Comparison of ENCODE assay signal across 18 cellular contexts in the genomic region with DNA sequence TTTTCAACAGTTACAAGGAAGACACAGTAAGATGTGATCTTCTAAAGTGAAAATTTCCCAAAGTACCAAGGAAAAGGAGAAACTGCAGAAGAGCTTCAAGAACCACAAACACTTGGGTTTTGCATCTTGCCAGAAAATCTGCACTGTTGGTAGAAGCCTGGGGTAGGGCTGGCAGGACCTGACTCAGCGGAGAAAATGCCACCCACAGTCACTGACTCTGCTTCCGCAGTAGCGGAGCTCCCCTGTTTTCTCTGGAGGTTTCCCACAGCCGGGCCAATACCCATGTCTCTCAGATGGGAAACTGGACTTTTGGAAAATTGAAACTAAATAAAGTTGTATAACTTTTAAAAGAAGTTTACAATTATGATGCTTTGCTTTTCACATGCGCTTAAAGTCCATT.
DNase-seq lines count a peak whose midpoint lies in the region; ATAC-seq, FAIRE-seq and TF ChIP-seq lines count a peak whose summit lies in the region.
"Had no signal": no experiment of that assay in that cellular context is flagged by ENCODE, and none has a peak within 500 bp of the region (broad histone marks: within the 10 kb centered on the region; RNA-seq: fewer than 3 reads in every experiment).

No MANE protein-coding gene starts in this region.

- no peak overlapping the region for H2AFZ ChIP-seq in astrocyte (ENCODE audit: low read depth, low read length)

- H3K9ac ChIP-seq in astrocyte (ENCODE audit: low read length) (no peak overlapping the region), skeletal muscle satellite cell (ENCODE audit: low read depth, low read length) (peak overlapping the region; percentile 17)

- H3K9me3 Mint-ChIP-seq in astrocyte (ENCODE audit: unreplicated experiment), result no peaks in the 10 kb centered on the region
- H3K9me3 Mint-ChIP-seq: activated CD4-positive, alpha-beta memory T cell treated with anti-CD3 and anti-CD28 coated beads, Interleukin-2, amount 10 ng/mL, durations not matched to agents 7 days and 5 days; activated T-cell treated with anti-CD3 and anti-CD28 coated beads, Interleukin-2, amount 50 U/mL, for 4 hours; effector memory CD8-positive, alpha-beta T cell had no signal

- TF ChIP-seq CTCF in astrocyte (IDR thresholded peaks at IDR 0.05; ENCODE audit: insufficient read depth, low read depth, low read length), result no peak
- TF ChIP-seq CTCF in transverse colon (IDR thresholded peaks at IDR 0.05), result no peak
- no peak for TF ChIP-seq CTCF in prostate gland (IDR thresholded peaks at IDR 0.05)

- no peak for TF ChIP-seq EP300 in transverse colon (IDR thresholded peaks at IDR 0.05; ENCODE audit: low read depth)

- peaks cover 5% of the 10 kb centered on the region for H3K36me3 Mint-ChIP-seq in astrocyte (ENCODE audit: low read depth, unreplicated experiment)
- H3K36me3 Mint-ChIP-seq: activated naive CD8-positive, alpha-beta T cell had no signal

- in situ Hi-C loops in transverse colon (cut with MboI; ENCODE audit: low pct_ligation_motif_present in 1 of 4, low pct_unique_long_range_greater_than_20kb in 1 of 4, low sequenced_read_pairs in 3 of 4), result no loop called here

- peak overlapping the region; percentile 73 for H3K27ac Mint-ChIP-seq in astrocyte (ENCODE audit: unreplicated experiment)
- H3K27ac Mint-ChIP-seq: activated CD4-positive, alpha-beta memory T cell treated with anti-CD3 and anti-CD28 coated beads, Interleukin-2, amount 10 ng/mL, durations not matched to agents 7 days and 5 days; activated naive CD8-positive, alpha-beta T cell; effector memory CD8-positive, alpha-beta T cell had no signal

- H3K79me2 ChIP-seq in astrocyte (ENCODE audit: insufficient read depth, low read length), result no peaks in the 10 kb centered on the region

- no peak overlapping the region for H3K4me3 ChIP-seq in astrocyte (ENCODE audit: insufficient read depth, low read depth, low read length)
- no peak overlapping the region for H3K4me3 ChIP-seq in right cardiac atrium (ENCODE audit: low read length)
- no peak overlapping the region for H3K4me3 ChIP-seq in skeletal muscle satellite cell (ENCODE audit: low read length)
- no peak overlapping the region for H3K4me3 ChIP-seq in transverse colon
- no peak overlapping the region for H3K4me3 ChIP-seq in prostate gland
- H3K4me3 ChIP-seq: HAP-1 had no signal

- H3K27ac ChIP-seq in astrocyte (ENCODE audit: low read depth, low read length) (no peak overlapping the region), right cardiac atrium (ENCODE audit: low read length) (no peak overlapping the region), transverse colon (no peak overlapping the region), prostate gland (no peak overlapping the region)

- TF ChIP-seq POLR2A in transverse colon (IDR thresholded peaks at IDR 0.05) (no peak), prostate gland (IDR thresholded peaks at IDR 0.05) (no peak)

- H3K4me1 ChIP-seq in astrocyte (ENCODE audit: insufficient read depth, low read length) (peaks cover 6% of the 10 kb centered on the region), right cardiac atrium (ENCODE audit: control insufficient read depth, insufficient read depth, low read length) (no peaks in the 10 kb centered on the region), skeletal muscle satellite cell (ENCODE audit: control insufficient read depth, insufficient read depth, low read length) (peaks cover 12% of the 10 kb centered on the region), transverse colon (peaks cover 0 to 18% (median 3%) of the 10 kb centered on the region in 4 donors), prostate gland (replicated peaks) (no peaks in the 10 kb centered on the region)
- H3K4me1 ChIP-seq: HAP-1 had no signal

- H3K4me3 Mint-ChIP-seq in astrocyte (ENCODE audit: unreplicated experiment), result no peak overlapping the region
- H3K4me3 Mint-ChIP-seq: activated CD4-positive, alpha-beta memory T cell treated with anti-CD3 and anti-CD28 coated beads, Interleukin-2, amount 10 ng/mL, durations not matched to agents 7 days and 5 days; activated naive CD8-positive, alpha-beta T cell; activated T-cell treated with anti-CD3 and anti-CD28 coated beads, Interleukin-2, amount 50 U/mL, for 4 hours; effector memory CD8-positive, alpha-beta T cell had no signal

- ATAC-seq in right cardiac atrium, result peak; percentile 33 to 57
- ATAC-seq in HG03175 (IDR thresholded peaks at IDR 0.05; ENCODE audit: unreplicated experiment), result no peak
- ATAC-seq: activated T-cell treated with anti-CD3 and anti-CD28 coated beads, Interleukin-2, amount 50 U/mL, for 4 hours; effector memory CD8-positive, alpha-beta T cell; left lobe of liver; Panc1 had no signal

- peak overlapping the region; percentile 6 for H3K4me2 ChIP-seq in astrocyte (ENCODE audit: low read length)
- no peak overlapping the region for H3K4me2 ChIP-seq in skeletal muscle satellite cell (ENCODE audit: low read length)

- H3K36me3 ChIP-seq in astrocyte (ENCODE audit: insufficient read depth, low read length) (no peaks in the 10 kb centered on the region), skeletal muscle satellite cell (ENCODE audit: insufficient read depth, low read length) (no peaks in the 10 kb centered on the region), transverse colon (no peaks in the 10 kb centered on the region), prostate gland (no peaks in the 10 kb centered on the region)
- H3K36me3 ChIP-seq: HAP-1 had no signal

- intact Hi-C loops in right cardiac atrium (cut with DNase I), result no loop called here
- intact Hi-C loops in transverse colon (cut with DNase I; ENCODE audit: low total_unique reads), result no loop called here
- intact Hi-C loops in prostate gland (cut with DNase I), result no loop called here

- H3K4me1 Mint-ChIP-seq in astrocyte (ENCODE audit: low read depth, unreplicated experiment), result peaks cover 14% of the 10 kb centered on the region
- H3K4me1 Mint-ChIP-seq: activated CD4-positive, alpha-beta memory T cell treated with anti-CD3 and anti-CD28 coated beads, Interleukin-2, amount 10 ng/mL, durations not matched to agents 7 days and 5 days had no signal

- WGBS in right cardiac atrium, result 74% methylated on average over 5 of the region's 5 CpGs
- 86 to 93% methylated on average over 3 to 5 of the region's 5 CpGs for WGBS in transverse colon (ENCODE audit: low coverage in 1 of 2), 2 donors
- 78% methylated on average over 5 of the region's 5 CpGs for WGBS in prostate gland

- H3K27me3 ChIP-seq in astrocyte (ENCODE audit: insufficient read depth, low read length) (no peaks in the 10 kb centered on the region), right cardiac atrium (ENCODE audit: control insufficient read depth, insufficient read depth) (no peaks in the 10 kb centered on the region), skeletal muscle satellite cell (ENCODE audit: control insufficient read depth, insufficient read depth, low read length) (no peaks in the 10 kb centered on the region), transverse colon (no peaks in the 10 kb centered on the region), prostate gland (replicated peaks; ENCODE audit: insufficient read depth) (no peaks in the 10 kb centered on the region)

- no peaks in the 10 kb centered on the region for H4K20me1 ChIP-seq in astrocyte (ENCODE audit: insufficient read depth, low read length)

- H3K9me3 ChIP-seq in astrocyte (ENCODE audit: insufficient read depth, low read depth, low read length) (no peaks in the 10 kb centered on the region), right cardiac atrium (ENCODE audit: control insufficient read depth, low read length) (no peaks in the 10 kb centered on the region), skeletal muscle satellite cell (replicated peaks; ENCODE audit: low read length) (no peaks in the 10 kb centered on the region), transverse colon (no peaks in the 10 kb centered on the region), prostate gland (no peaks in the 10 kb centered on the region)
- H3K9me3 ChIP-seq: HAP-1 had no signal

- no peak for FAIRE-seq in astrocyte (lab: Jason Lieb, UNC)
- FAIRE-seq: TTC549 had no signal

- no peaks in the 10 kb centered on the region for H3K27me3 Mint-ChIP-seq in astrocyte (ENCODE audit: low read depth, unreplicated experiment)
- H3K27me3 Mint-ChIP-seq: activated CD4-positive, alpha-beta memory T cell treated with anti-CD3 and anti-CD28 coated beads, Interleukin-2, amount 10 ng/mL, durations not matched to agents 7 days and 5 days; effector memory CD8-positive, alpha-beta T cell had no signal

- DNase-seq in Daoy (ENCODE audit: low read depth), result peak; percentile 75
- DNase-seq in astrocyte (ENCODE audit: low read depth), result peak; percentile 10
- DNase-seq in right cardiac atrium, result peak in 1 of 3 donors; percentile 48
- DNase-seq in transverse colon, result no peak
- no peak for DNase-seq in prostate gland (ENCODE audit: low spot score)
- DNase-seq: activated CD4-positive, alpha-beta memory T cell treated with anti-CD3 and anti-CD28 coated beads, Interleukin-2, amount 10 ng/mL, durations not matched to agents 7 days and 5 days; activated T-cell treated with anti-CD3 and anti-CD28 coated beads, Interleukin-2, amount 50 U/mL, for 4 hours; AML-193; effector memory CD8-positive, alpha-beta T cell; NCI-H2029 treated with DMSO at 0.1 percent for 48 hours; NCI-H69 had no signal

Comparison
In these comparisons a context has a peak if more than half of its experiments do, and no peak if none do; other contexts are left out.
1. DNase-seq: peak in Daoy (single experiment) and astrocyte (single experiment); none in transverse colon (single experiment) and prostate gland (single experiment).